Comparison of ENCODE assay signal across 8 cellular contexts in the genomic region with DNA sequence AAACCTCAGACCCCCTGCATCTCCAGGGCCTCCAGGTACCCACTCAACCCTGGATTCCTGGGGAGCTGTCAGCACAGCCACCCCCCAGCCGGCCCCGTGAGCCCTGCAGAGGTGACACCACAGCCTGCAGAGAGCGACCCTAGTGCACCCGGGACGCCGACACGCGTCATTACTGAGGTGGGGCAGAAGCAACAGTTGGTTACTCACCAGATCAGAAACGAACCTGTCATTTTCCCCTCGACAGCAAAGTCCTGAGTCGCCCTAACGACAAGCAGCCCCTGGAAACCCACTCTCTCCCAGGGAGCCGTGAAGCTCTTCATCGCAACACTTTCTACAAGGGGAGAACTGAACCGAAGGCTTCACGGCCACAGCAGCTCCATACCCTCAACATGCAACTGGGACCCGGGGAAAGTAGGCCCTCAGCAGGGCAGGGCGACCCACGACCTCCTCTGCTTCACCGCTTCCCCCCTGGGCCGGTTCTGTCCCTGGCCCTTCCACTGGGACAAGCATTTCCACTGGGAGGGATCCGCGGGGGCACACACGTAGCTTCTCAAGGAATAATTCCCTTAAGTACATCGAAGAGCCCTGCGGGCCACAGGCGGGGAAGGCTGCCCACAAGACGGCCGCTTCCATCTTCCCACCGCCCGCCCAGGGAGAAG. TPM values are rescaled to one million over a fixed set of nuclear protein-coding genes. Genes with fewer than 3 reads are reported as not detected.
A peak's percentile ranks its signal among the peaks of the same experiment; 100 is the strongest.
DNase-seq lines count a peak whose midpoint lies in the region; ATAC-seq and TF ChIP-seq lines count a peak whose summit lies in the region.

No MANE protein-coding gene starts in this region.

- H3K9me3 Mint-ChIP-seq in activated T-helper 1 cell treated with anti-CD3 and anti-CD28 coated beads, Interleukin-12 subunit alpha, Interleukin-12 subunit beta, Interleukin-2, Interleukin-4 antibody, amounts not matched to agents 30 ng/mL and 10 ng/mL and 1 ng/mL, durations not matched to agents 14 hours and 24 hours and 36 hours = peaks cover 9% of the 10 kb centered on the region

- WGBS in smooth muscle cell (ENCODE audit: low lambda C conversion rate) = 15% methylated on average over 31 of the region's 31 CpGs

- H3K27me3 ChIP-seq in smooth muscle cell (ENCODE audit: low read depth) = no peaks in the 10 kb centered on the region

- H3K4me2 ChIP-seq in smooth muscle cell = peak overlapping the region; percentile 85

- TF ChIP-seq CTCF in AG10803 (conservative IDR thresholded peaks at IDR 0.05; ENCODE audit: low read length) = no peak
- TF ChIP-seq CTCF in smooth muscle cell (IDR thresholded peaks at IDR 0.05; ENCODE audit: borderline replicate concordance, insufficient read depth, poor library complexity, severe bottlenecking) = no peak

- no peaks in the 10 kb centered on the region for H3K9me3 ChIP-seq in smooth muscle cell (replicated peaks; ENCODE audit: low read depth)

- H3K4me3 Mint-ChIP-seq in activated T-helper 1 cell treated with anti-CD3 and anti-CD28 coated beads, Interleukin-12 subunit alpha, Interleukin-12 subunit beta, Interleukin-2, Interleukin-4 antibody, amounts not matched to agents 30 ng/mL and 10 ng/mL and 1 ng/mL, durations not matched to agents 14 hours and 24 hours and 36 hours = peak overlapping the region; percentile 92

- intact Hi-C loops in activated T-helper 1 cell treated with anti-CD3 and anti-CD28 coated beads, Interleukin-12 subunit alpha, Interleukin-12 subunit beta, Interleukin-2, Interleukin-4 antibody, amounts not matched to agents 30 ng/mL and 10 ng/mL and 1 ng/mL, durations not matched to agents 14 hours and 24 hours and 36 hours (cut with micrococcal nuclease) = loop anchor here (1.0 to 5.0 kb wide), 6 partner anchors 13 to 91 kb away; a partner anchor contains a TSS
- intact Hi-C loops in left cardiac atrium (cut with DNase I) = no loop called here

- H3K36me3 Mint-ChIP-seq in activated T-helper 1 cell treated with anti-CD3 and anti-CD28 coated beads, Interleukin-12 subunit alpha, Interleukin-12 subunit beta, Interleukin-2, Interleukin-4 antibody, amounts not matched to agents 30 ng/mL and 10 ng/mL and 1 ng/mL, durations not matched to agents 14 hours and 24 hours and 36 hours (ENCODE audit: low read depth) = peaks cover 27% of the 10 kb centered on the region

- DNase-seq in AG10803 (ENCODE audit: low read depth) (peak; percentile 22), NCI-H69 (lab: John Stamatoyannopoulos, UW) (peak; percentile 32), left cardiac atrium (peak; percentile 43), smooth muscle cell (lab: John Stamatoyannopoulos, UW; ENCODE audit: unreplicated experiment) (no peak), islet precursor cell (no peak), GM19240 (ENCODE audit: insufficient read length, low spot score) (no peak)
- DNase-seq in activated T-helper 1 cell treated with anti-CD3 and anti-CD28 coated beads, Interleukin-12 subunit alpha, Interleukin-12 subunit beta, Interleukin-2, Interleukin-4 antibody, amounts not matched to agents 30 ng/mL and 10 ng/mL and 1 ng/mL, durations not matched to agents 14 hours and 24 hours and 36 hours (ENCODE audit: low spot score) = peak; percentile 38

- peaks cover 59% of the 10 kb centered on the region for H4K20me1 ChIP-seq in smooth muscle cell (ENCODE audit: low read depth)

- peak overlapping the region; percentile 97 for H3K9ac ChIP-seq in smooth muscle cell (ENCODE audit: low read depth)

- no peaks in the 10 kb centered on the region for H3F3A ChIP-seq in smooth muscle cell (ENCODE audit: low read depth)

- H3K36me3 ChIP-seq in smooth muscle cell (ENCODE audit: low read depth) = no peaks in the 10 kb centered on the region

- peaks cover 61% of the 10 kb centered on the region for H3K79me2 ChIP-seq in smooth muscle cell (ENCODE audit: low read depth)

- H2AFZ ChIP-seq in smooth muscle cell (ENCODE audit: low read depth) = no peak overlapping the region

- peak overlapping the region; percentile 92 for H3K27ac Mint-ChIP-seq in activated T-helper 1 cell treated with anti-CD3 and anti-CD28 coated beads, Interleukin-12 subunit alpha, Interleukin-12 subunit beta, Interleukin-2, Interleukin-4 antibody, amounts not matched to agents 30 ng/mL and 10 ng/mL and 1 ng/mL, durations not matched to agents 14 hours and 24 hours and 36 hours

- peak in 1 of 2 donors; percentile 21 for ATAC-seq in left cardiac atrium
- ATAC-seq in GM21526 (IDR thresholded peaks at IDR 0.05; ENCODE audit: low FRiP score, unreplicated experiment) = no peak

- H3K4me1 Mint-ChIP-seq in activated T-helper 1 cell treated with anti-CD3 and anti-CD28 coated beads, Interleukin-12 subunit alpha, Interleukin-12 subunit beta, Interleukin-2, Interleukin-4 antibody, amounts not matched to agents 30 ng/mL and 10 ng/mL and 1 ng/mL, durations not matched to agents 14 hours and 24 hours and 36 hours (ENCODE audit: low read depth) = peaks cover 47% of the 10 kb centered on the region

- peaks cover 14% of the 10 kb centered on the region for H3K4me1 ChIP-seq in smooth muscle cell (ENCODE audit: low read depth)

- H3K27ac ChIP-seq in smooth muscle cell (ENCODE audit: low read depth) = peak overlapping the region; percentile 62

- H3K4me3 ChIP-seq in AG10803 (ENCODE audit: low read length) (peak overlapping the region; percentile 78), smooth muscle cell (peak overlapping the region; percentile 94)

- H3K27me3 Mint-ChIP-seq in activated T-helper 1 cell treated with anti-CD3 and anti-CD28 coated beads, Interleukin-12 subunit alpha, Interleukin-12 subunit beta, Interleukin-2, Interleukin-4 antibody, amounts not matched to agents 30 ng/mL and 10 ng/mL and 1 ng/mL, durations not matched to agents 14 hours and 24 hours and 36 hours (ENCODE audit: insufficient read depth) = no peaks in the 10 kb centered on the region

RNA-seq across cellular contexts. Expression of a gene that starts 1.6 kb away (rescaled TPM):
- 45.5 and 46.8 TPM in 2 replicates for total RNA-seq in activated T-helper 1 cell treated with anti-CD3 and anti-CD28 coated beads, Interleukin-12 subunit alpha, Interleukin-12 subunit beta, Interleukin-2, Interleukin-4 antibody, amounts not matched to agents 30 ng/mL and 10 ng/mL and 1 ng/mL, durations not matched to agents 14 hours and 24 hours and 36 hours
- total RNA-seq in left cardiac atrium (10 to 100 TPM; 17.8 to 19.6 TPM), smooth muscle cell (18.3 and 20.5 TPM in 2 replicates)
- polyA plus RNA-seq in smooth muscle cell = 15.0 and 21.6 TPM in 2 replicates

RNA-seq across cellular contexts. Expression of a gene that starts 27.6 kb away (rescaled TPM):
- total RNA-seq in activated T-helper 1 cell treated with anti-CD3 and anti-CD28 coated beads, Interleukin-12 subunit alpha, Interleukin-12 subunit beta, Interleukin-2, Interleukin-4 antibody, amounts not matched to agents 30 ng/mL and 10 ng/mL and 1 ng/mL, durations not matched to agents 14 hours and 24 hours and 36 hours = 19.4 and 20.9 TPM in 2 replicates
- total RNA-seq in left cardiac atrium (1 to 10 TPM; 4.4 to 6.7 TPM), smooth muscle cell (16.6 and 16.8 TPM in 2 replicates)
- polyA plus RNA-seq in smooth muscle cell = 12.1 and 13.1 TPM in 2 replicates

Comparison
In these comparisons a context has a peak if more than half of its experiments do, and no peak if none do; other contexts are left out.
1. DNase-seq: peak in AG10803 (single experiment), NCI-H69 (single experiment), activated T-helper 1 cell treated with anti-CD3 and anti-CD28 coated beads, Interleukin-12 subunit alpha, Interleukin-12 subunit beta, Interleukin-2, Interleukin-4 antibody, amounts not matched to agents 30 ng/mL and 10 ng/mL and 1 ng/mL, durations not matched to agents 14 hours and 24 hours and 36 hours (single experiment) and left cardiac atrium (single experiment); none in smooth muscle cell (single experiment), islet precursor cell (single experiment) and GM19240 (single experiment).